In the genomic region with DNA sequence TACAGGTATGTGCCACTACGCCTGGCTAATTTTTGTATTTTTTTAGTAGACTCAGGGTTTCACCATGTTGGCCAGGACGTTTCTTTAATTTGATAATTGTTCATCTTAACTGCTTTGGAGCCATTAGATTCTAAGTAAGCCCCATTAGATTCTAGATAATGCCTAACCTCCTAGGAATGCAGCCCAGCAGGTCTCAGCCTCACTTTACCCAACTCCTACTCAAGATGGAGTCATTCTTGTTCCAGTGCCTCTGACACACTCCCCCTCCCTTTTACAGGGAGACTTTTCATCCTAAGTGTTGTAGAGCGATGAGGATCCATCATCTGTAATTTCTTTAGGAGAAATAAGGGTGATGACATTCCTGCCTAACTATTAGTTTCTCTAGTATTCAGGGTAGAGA, we compare ENCODE assay signal across 2 cellular contexts.
TF ChIP-seq lines count a peak whose summit lies in the region.

No MANE protein-coding gene starts in this region.

TF ChIP-seq in HCT116, 20 proteins besides CTCF, POLR2A, EP300 and RAD21:
- TF ChIP-seq EZH2phosphoT487 (IDR thresholded peaks at IDR 0.05; ENCODE audit: borderline replicate concordance) (no peak), ELF1 (IDR thresholded peaks at IDR 0.05; ENCODE audit: borderline replicate concordance, low read depth) (no peak), ZNF274 (IDR thresholded peaks at IDR 0.05; ENCODE audit: low read depth, low read length) (no peak), EGR1 (IDR thresholded peaks at IDR 0.05; ENCODE audit: low read depth) (no peak), SIN3A (IDR thresholded peaks at IDR 0.05; ENCODE audit: low read depth) (no peak), POLR2AphosphoS5 (IDR thresholded peaks at IDR 0.05; ENCODE audit: low read depth, low read length) (no peak), JUND (IDR thresholded peaks at IDR 0.05) (no peak), YY1 (IDR thresholded peaks at IDR 0.05; ENCODE audit: extremely low read depth, insufficient replicate concordance, low read depth, low read length) (no peak), EZH2 (IDR thresholded peaks at IDR 0.05) (no peak), ZFX (IDR thresholded peaks at IDR 0.05) (no peak), SRF (IDR thresholded peaks at IDR 0.05; ENCODE audit: low read depth) (no peak), TCF7L2 (IDR thresholded peaks at IDR 0.05; ENCODE audit: borderline replicate concordance, extremely low read depth, insufficient read depth, insufficient read length) (no peak), FOSL1 (IDR thresholded peaks at IDR 0.05; ENCODE audit: low read depth) (no peak)
- TF ChIP-seq, protein P1, sequence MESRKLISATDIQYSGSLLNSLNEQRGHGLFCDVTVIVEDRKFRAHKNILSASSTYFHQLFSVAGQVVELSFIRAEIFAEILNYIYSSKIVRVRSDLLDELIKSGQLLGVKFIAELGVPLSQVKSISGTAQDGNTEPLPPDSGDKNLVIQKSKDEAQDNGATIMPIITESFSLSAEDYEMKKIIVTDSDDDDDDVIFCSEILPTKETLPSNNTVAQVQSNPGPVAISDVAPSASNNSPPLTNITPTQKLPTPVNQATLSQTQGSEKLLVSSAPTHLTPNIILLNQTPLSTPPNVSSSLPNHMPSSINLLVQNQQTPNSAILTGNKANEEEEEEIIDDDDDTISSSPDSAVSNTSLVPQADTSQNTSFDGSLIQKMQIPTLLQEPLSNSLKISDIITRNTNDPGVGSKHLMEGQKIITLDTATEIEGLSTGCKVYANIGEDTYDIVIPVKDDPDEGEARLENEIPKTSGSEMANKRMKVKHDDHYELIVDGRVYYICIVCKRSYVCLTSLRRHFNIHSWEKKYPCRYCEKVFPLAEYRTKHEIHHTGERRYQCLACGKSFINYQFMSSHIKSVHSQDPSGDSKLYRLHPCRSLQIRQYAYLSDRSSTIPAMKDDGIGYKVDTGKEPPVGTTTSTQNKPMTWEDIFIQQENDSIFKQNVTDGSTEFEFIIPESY (IDR thresholded peaks at IDR 0.05; ENCODE audit: extremely low read depth, insufficient replicate concordance, low read length), result no peak
- TF ChIP-seq, protein P2, sequence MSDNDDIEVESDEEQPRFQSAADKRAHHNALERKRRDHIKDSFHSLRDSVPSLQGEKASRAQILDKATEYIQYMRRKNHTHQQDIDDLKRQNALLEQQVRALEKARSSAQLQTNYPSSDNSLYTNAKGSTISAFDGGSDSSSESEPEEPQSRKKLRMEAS (IDR thresholded peaks at IDR 0.05), result no peak
- TF ChIP-seq, protein P3, sequence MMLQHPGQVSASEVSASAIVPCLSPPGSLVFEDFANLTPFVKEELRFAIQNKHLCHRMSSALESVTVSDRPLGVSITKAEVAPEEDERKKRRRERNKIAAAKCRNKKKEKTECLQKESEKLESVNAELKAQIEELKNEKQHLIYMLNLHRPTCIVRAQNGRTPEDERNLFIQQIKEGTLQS (IDR thresholded peaks at IDR 0.05), result no peak
- TF ChIP-seq, protein P4, sequence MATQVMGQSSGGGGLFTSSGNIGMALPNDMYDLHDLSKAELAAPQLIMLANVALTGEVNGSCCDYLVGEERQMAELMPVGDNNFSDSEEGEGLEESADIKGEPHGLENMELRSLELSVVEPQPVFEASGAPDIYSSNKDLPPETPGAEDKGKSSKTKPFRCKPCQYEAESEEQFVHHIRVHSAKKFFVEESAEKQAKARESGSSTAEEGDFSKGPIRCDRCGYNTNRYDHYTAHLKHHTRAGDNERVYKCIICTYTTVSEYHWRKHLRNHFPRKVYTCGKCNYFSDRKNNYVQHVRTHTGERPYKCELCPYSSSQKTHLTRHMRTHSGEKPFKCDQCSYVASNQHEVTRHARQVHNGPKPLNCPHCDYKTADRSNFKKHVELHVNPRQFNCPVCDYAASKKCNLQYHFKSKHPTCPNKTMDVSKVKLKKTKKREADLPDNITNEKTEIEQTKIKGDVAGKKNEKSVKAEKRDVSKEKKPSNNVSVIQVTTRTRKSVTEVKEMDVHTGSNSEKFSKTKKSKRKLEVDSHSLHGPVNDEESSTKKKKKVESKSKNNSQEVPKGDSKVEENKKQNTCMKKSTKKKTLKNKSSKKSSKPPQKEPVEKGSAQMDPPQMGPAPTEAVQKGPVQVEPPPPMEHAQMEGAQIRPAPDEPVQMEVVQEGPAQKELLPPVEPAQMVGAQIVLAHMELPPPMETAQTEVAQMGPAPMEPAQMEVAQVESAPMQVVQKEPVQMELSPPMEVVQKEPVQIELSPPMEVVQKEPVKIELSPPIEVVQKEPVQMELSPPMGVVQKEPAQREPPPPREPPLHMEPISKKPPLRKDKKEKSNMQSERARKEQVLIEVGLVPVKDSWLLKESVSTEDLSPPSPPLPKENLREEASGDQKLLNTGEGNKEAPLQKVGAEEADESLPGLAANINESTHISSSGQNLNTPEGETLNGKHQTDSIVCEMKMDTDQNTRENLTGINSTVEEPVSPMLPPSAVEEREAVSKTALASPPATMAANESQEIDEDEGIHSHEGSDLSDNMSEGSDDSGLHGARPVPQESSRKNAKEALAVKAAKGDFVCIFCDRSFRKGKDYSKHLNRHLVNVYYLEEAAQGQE (IDR thresholded peaks at IDR 0.05; ENCODE audit: low read depth), result no peak
TF ChIP-seq in HCT116: peak in this region for 0.

TF ChIP-seq in IMR-90, 13 proteins besides CTCF, POLR2A, EP300 and RAD21:
- TF ChIP-seq BHLHE40 (IDR thresholded peaks at IDR 0.05; ENCODE audit: low read depth, low read length) (no peak), NFE2L2 (IDR thresholded peaks at IDR 0.05; ENCODE audit: low read depth, low read length) (no peak), MAZ (IDR thresholded peaks at IDR 0.05; ENCODE audit: borderline replicate concordance, low read depth, low read length) (no peak), SMC3 (IDR thresholded peaks at IDR 0.05; ENCODE audit: low read depth, low read length) (no peak), FOS (IDR thresholded peaks at IDR 0.05; ENCODE audit: low read depth, low read length) (no peak), MAFK (IDR thresholded peaks at IDR 0.05; ENCODE audit: low read depth, low read length) (no peak), MXI1 (IDR thresholded peaks at IDR 0.05; ENCODE audit: borderline replicate concordance, low read depth, low read length) (no peak), CEBPB (IDR thresholded peaks at IDR 0.05; ENCODE audit: low read depth, low read length) (no peak), RCOR1 (IDR thresholded peaks at IDR 0.05; ENCODE audit: insufficient replicate concordance, low read length) (no peak), CHD1 (IDR thresholded peaks at IDR 0.05; ENCODE audit: low read depth, low read length) (no peak), RFX5 (IDR thresholded peaks at IDR 0.05; ENCODE audit: low read depth, low read length) (no peak)
- TF ChIP-seq, protein P5, sequence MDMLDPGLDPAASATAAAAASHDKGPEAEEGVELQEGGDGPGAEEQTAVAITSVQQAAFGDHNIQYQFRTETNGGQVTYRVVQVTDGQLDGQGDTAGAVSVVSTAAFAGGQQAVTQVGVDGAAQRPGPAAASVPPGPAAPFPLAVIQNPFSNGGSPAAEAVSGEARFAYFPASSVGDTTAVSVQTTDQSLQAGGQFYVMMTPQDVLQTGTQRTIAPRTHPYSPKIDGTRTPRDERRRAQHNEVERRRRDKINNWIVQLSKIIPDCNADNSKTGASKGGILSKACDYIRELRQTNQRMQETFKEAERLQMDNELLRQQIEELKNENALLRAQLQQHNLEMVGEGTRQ (IDR thresholded peaks at IDR 0.05; ENCODE audit: low read depth, low read length), result no peak
- TF ChIP-seq, protein P6, sequence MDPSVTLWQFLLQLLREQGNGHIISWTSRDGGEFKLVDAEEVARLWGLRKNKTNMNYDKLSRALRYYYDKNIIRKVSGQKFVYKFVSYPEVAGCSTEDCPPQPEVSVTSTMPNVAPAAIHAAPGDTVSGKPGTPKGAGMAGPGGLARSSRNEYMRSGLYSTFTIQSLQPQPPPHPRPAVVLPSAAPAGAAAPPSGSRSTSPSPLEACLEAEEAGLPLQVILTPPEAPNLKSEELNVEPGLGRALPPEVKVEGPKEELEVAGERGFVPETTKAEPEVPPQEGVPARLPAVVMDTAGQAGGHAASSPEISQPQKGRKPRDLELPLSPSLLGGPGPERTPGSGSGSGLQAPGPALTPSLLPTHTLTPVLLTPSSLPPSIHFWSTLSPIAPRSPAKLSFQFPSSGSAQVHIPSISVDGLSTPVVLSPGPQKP (IDR thresholded peaks at IDR 0.05; ENCODE audit: borderline replicate concordance, low read depth, low read length), result no peak
